ENCODE assay signal across 1 cellular context in genomic region chr6:139344186-139344963, GRCh38.
TF ChIP-seq lines count a peak whose summit lies in the region.

No MANE protein-coding gene starts in this region.

TF ChIP-seq in K562, 482 proteins besides CTCF, POLR2A, EP300 and RAD21 (continued from another document):
- no peak for TF ChIP-seq DEAF1 (CRISPR knock-in tag; IDR thresholded peaks at IDR 0.05)
TF ChIP-seq in K562: peak in this region for 1.
